In genomic region chr15:75637245-75638009, GRCh38 we compare ENCODE assay signal across 1 cellular context.
TF ChIP-seq lines count a peak whose summit lies in the region.

No MANE protein-coding gene starts in this region.

TF ChIP-seq in HCT116, 20 proteins besides CTCF, POLR2A, EP300 and RAD21 (continued from another document):
- TF ChIP-seq ZBTB33 (IDR thresholded peaks at IDR 0.05; ENCODE audit: extremely low read depth, insufficient replicate concordance, low read length) (no peak), YY1 (IDR thresholded peaks at IDR 0.05; ENCODE audit: extremely low read depth, insufficient replicate concordance, low read depth, low read length) (no peak), ELF1 (IDR thresholded peaks at IDR 0.05; ENCODE audit: borderline replicate concordance, low read depth) (no peak), EGR1 (IDR thresholded peaks at IDR 0.05; ENCODE audit: low read depth) (no peak), FOSL1 (IDR thresholded peaks at IDR 0.05; ENCODE audit: low read depth) (no peak), EZH2 (IDR thresholded peaks at IDR 0.05) (no peak), CEBPB (IDR thresholded peaks at IDR 0.05; ENCODE audit: low read depth) (no peak)
